ENCODE assay signal across 9 cellular contexts in genomic region chr2:131154071-131154531, GRCh38. TPM values are rescaled to one million over a fixed set of nuclear protein-coding genes. Genes with fewer than 3 reads are reported as not detected.
DNase-seq lines count a peak whose midpoint lies in the region; ATAC-seq and TF ChIP-seq lines count a peak whose summit lies in the region.
"Had no signal": no experiment of that assay in that cellular context is flagged by ENCODE, and none has a peak within 500 bp of the region (broad histone marks: within the 10 kb centered on the region; RNA-seq: fewer than 3 reads in every experiment).

No MANE protein-coding gene starts in this region.

- peaks cover 3 to 5% of the 10 kb centered on the region in 2 experiments; a peak in 1 of 4 replicates for H3K36me3 ChIP-seq in HCT116 (ENCODE audit: control insufficient read depth in 1 of 2, insufficient read depth in 2 of 2, low read length in 2 of 2)

- CTCF ChIA-PET in HCT116 (lab: Charles Lee), result interaction anchor here (0.6 to 2.2 kb wide), 10 partner anchors 180 to 1694 kb away, joined by 3 to 10 read pairs (median 4); no protein-coding TSS in a partner anchor

- H3K4me3 ChIP-seq in HCT116 (replicated peaks in 1 of 2; ENCODE audit: low read depth in 1 of 2, low read length in 2 of 2), result no peak overlapping the region

- peak; percentile 91 for ATAC-seq in HCT116

- peaks cover 0 to 12% of the 10 kb centered on the region in 2 experiments; a peak in 2 of 4 replicates for H3K4me1 ChIP-seq in HCT116 (ENCODE audit: control insufficient read depth in 1 of 2, insufficient read depth in 2 of 2, low read length in 2 of 2)

- no peaks in the 10 kb centered on the region for H3K27me3 ChIP-seq in HCT116 (ENCODE audit: insufficient read depth, low read length)

- intact Hi-C loops in HCT116 (cut with micrococcal nuclease), result loop anchor here (1.0 to 5.0 kb wide), 5 partner anchors 181 to 993 kb away; partner anchors contain the start of gene MZT2A
- intact Hi-C loops in head of caudate nucleus (cut with DNase I), result loop anchor here (10.0 kb wide), 1 partner anchor 181 kb away; no protein-coding TSS in a partner anchor

- H3K4me2 ChIP-seq in HCT116 (ENCODE audit: low read length), result peak overlapping the region; percentile 19; the same call in 1 of the 2 replicates

- H3K9ac ChIP-seq in HCT116 (ENCODE audit: low read length), result no peak overlapping the region

- no peak overlapping the region for H2AFZ ChIP-seq in HCT116 (ENCODE audit: low read depth, low read length, poor library complexity, severe bottlenecking)

- POLR2A ChIA-PET in HCT116 (lab: Charles Lee), result interaction anchor here (0.7 kb wide), 1 partner anchor 12 kb away, joined by 3 read pairs; no protein-coding TSS in a partner anchor

- peak; percentile 96 for TF ChIP-seq RAD21 in HCT116 (IDR thresholded peaks at IDR 0.05; ENCODE audit: low read depth)

- no peaks in the 10 kb centered on the region for H3K9me3 ChIP-seq in HCT116 (ENCODE audit: control insufficient read depth in 1 of 2, insufficient read depth in 1 of 2, low read depth in 1 of 2, low read length in 2 of 2)

- no peak overlapping the region for H3K27ac ChIP-seq in HCT116 (ENCODE audit: low read depth, low read length)

- DNase-seq in HCT116 (ENCODE audit: low read depth, low spot score), result peak; percentile 33
- DNase-seq in M059J (ENCODE audit: low read depth), result peak; percentile 61
- peak; percentile 71 for DNase-seq in SK-N-DZ (ENCODE audit: low spot score)
- peak; percentile 87 for DNase-seq in activated naive CD4-positive, alpha-beta T cell treated with Interleukin-2 at 50 U/mL for 16 hours
- DNase-seq in head of caudate nucleus, result peak; percentile 44 to 84 (median 68)
- DNase-seq in renal cortical epithelial cell (ENCODE audit: low read depth), result peak; percentile 30
- DNase-seq in OCI-M2 (lab: John Stamatoyannopoulos, UW; ENCODE audit: unreplicated experiment), result no peak

- TF ChIP-seq CTCF in GM12873 (IDR thresholded peaks at IDR 0.05; ENCODE audit: insufficient read depth, low read depth, low read length, missing control alignments) (peak; percentile 86), HCT116 (IDR thresholded peaks at IDR 0.05 in 2 of 3, conservative IDR thresholded peaks at IDR 0.05 in 1 of 3; ENCODE audit: borderline replicate concordance in 1 of 3, insufficient read depth in 1 of 3, low read depth in 2 of 3, low read length in 2 of 3) (peak; percentile 87 to 95 (median 87))

- H3K79me2 ChIP-seq in HCT116 (ENCODE audit: insufficient read depth, low read length), result no peaks in the 10 kb centered on the region

- no peaks in the 10 kb centered on the region for H3K9me2 ChIP-seq in HCT116 (ENCODE audit: insufficient read depth)

- no peak for TF ChIP-seq POLR2A in HCT116 (IDR thresholded peaks at IDR 0.05; ENCODE audit: borderline replicate concordance, extremely low read depth, insufficient read depth, insufficient read length)

- BruUV-seq in HCT116 (replicated peaks; lab: Mats Ljungman, UMichigan), result no TSS peak

- no peaks in the 10 kb centered on the region for H4K20me1 ChIP-seq in HCT116 (ENCODE audit: insufficient read depth)

- RAD21 ChIA-PET in HCT116 (lab: Charles Lee; ENCODE audit: low non-redundant PET in 1 of 2, low total read pairs in 2 of 2, uncharacterized antibody in 2 of 2, unreplicated experiment in 2 of 2), result interaction anchor here (0.9 to 1.9 kb wide), 2 partner anchors 182 to 518 kb away, joined by 3 to 6 read pairs; no protein-coding TSS in a partner anchor

TF ChIP-seq in HCT116, 20 proteins besides CTCF, POLR2A, EP300 and RAD21:
- TF ChIP-seq ZNF274 (IDR thresholded peaks at IDR 0.05; ENCODE audit: low read depth, low read length) (no peak), FOSL1 (IDR thresholded peaks at IDR 0.05; ENCODE audit: low read depth) (no peak), REST (IDR thresholded peaks at IDR 0.05; ENCODE audit: low read depth) (no peak), EZH2 (IDR thresholded peaks at IDR 0.05) (no peak), TCF7L2 (IDR thresholded peaks at IDR 0.05; ENCODE audit: borderline replicate concordance, extremely low read depth, insufficient read depth, insufficient read length) (no peak), EZH2phosphoT487 (IDR thresholded peaks at IDR 0.05; ENCODE audit: borderline replicate concordance) (no peak), YY1 (IDR thresholded peaks at IDR 0.05; ENCODE audit: extremely low read depth, insufficient replicate concordance, low read depth, low read length) (no peak), SRF (IDR thresholded peaks at IDR 0.05; ENCODE audit: low read depth) (no peak), ATF3 (IDR thresholded peaks at IDR 0.05) (no peak), CEBPB (IDR thresholded peaks at IDR 0.05; ENCODE audit: low read depth) (no peak), POLR2AphosphoS5 (IDR thresholded peaks at IDR 0.05; ENCODE audit: low read depth, low read length) (no peak), JUND (IDR thresholded peaks at IDR 0.05) (no peak), ELF1 (IDR thresholded peaks at IDR 0.05; ENCODE audit: borderline replicate concordance, low read depth) (no peak), EGR1 (IDR thresholded peaks at IDR 0.05; ENCODE audit: low read depth) (no peak), CBX3 (IDR thresholded peaks at IDR 0.05; ENCODE audit: low read depth) (no peak), SP1 (IDR thresholded peaks at IDR 0.05; ENCODE audit: low read depth) (no peak), MAX (IDR thresholded peaks at IDR 0.05) (no peak), SIN3A (IDR thresholded peaks at IDR 0.05; ENCODE audit: low read depth) (no peak)

RNA-seq across cellular contexts. Expression of gene PLEKHB2, which starts 49.0 kb away (rescaled TPM):
- 94.8 TPM for total RNA-seq in HCT116 (2021; ENCODE audit: unreplicated experiment)
- 62.8 and 70.7 TPM in 2 replicates for polyA plus RNA-seq in HCT116 (2012)
- 116 and 139 TPM in 2 replicates for total RNA-seq in M059J (2014; rRNA removed; shearing (Covaris generic))
- 37.9 and 42.7 TPM in 2 replicates for polyA plus RNA-seq in SK-N-DZ (2014; cell fraction: cytosol; rRNA removed)
- 12.4 and 15.6 TPM in 2 replicates for polyA plus RNA-seq in SK-N-DZ (2014; cell fraction: nucleus; rRNA removed)
- total RNA-seq in renal cortical epithelial cell, result 189 and 200 TPM in 2 replicates

RNA-seq across cellular contexts. Expression of gene POTEE, which starts 55.2 kb away (rescaled TPM):
- 1.9 TPM for total RNA-seq in HCT116 (2021; ENCODE audit: unreplicated experiment)
- polyA plus RNA-seq in HCT116 (2012), result 0.40 and 0.46 TPM in 2 replicates
- 0.05 TPM in 1 of 2 replicates, not detected in the other for total RNA-seq in M059J (2014; rRNA removed; shearing (Covaris generic))
- polyA plus RNA-seq in SK-N-DZ (2014; cell fraction: cytosol; rRNA removed), result 0.06 TPM in 1 of 2 replicates, not detected in the other
- polyA plus RNA-seq in SK-N-DZ (2014; cell fraction: nucleus; rRNA removed), result not detected in 2 replicates
- not detected in 2 replicates for total RNA-seq in renal cortical epithelial cell
- total RNA-seq: temporal lobe had no signal
